ENCODE assay signal across 8 cellular contexts in the genomic region with DNA sequence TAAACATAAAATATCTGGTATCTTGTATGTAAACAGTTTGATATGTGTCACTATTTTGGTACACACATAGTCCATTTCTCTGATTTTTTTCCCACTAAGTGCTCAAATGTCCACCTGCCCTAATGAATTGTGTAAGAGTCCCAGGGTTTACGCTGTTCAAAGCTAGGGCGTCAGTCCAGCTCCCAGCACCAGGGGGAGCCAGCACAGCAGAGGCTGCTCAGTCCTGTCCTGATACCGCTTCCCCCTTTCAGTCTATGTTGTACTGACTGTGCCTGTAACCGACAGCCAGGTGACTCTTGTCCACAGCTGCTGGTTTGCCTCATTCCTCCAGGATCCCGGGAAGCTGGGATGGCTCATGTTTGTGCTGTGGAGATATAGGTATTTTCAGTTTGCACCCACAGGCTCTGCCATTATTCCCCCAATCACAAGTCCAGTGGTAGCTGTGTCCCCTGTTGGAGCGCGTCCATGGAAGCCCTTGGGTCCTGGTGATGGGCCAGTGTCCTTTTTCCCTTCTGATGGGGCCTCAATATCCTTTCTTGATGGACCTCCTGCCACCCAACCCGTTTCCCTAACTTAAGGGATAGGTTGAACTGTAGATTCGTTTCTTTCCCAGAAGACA.
DNase-seq lines count a peak whose midpoint lies in the region; FAIRE-seq and TF ChIP-seq lines count a peak whose summit lies in the region.

No MANE protein-coding gene starts in this region.

- H3K9me2 ChIP-seq in Karpas-422 (replicated peaks; ENCODE audit: insufficient read depth, low read length) = no peaks in the 10 kb centered on the region

- H2AFZ ChIP-seq in Karpas-422 (ENCODE audit: low read length) = no peak overlapping the region
- H2AFZ ChIP-seq in keratinocyte (ENCODE audit: control insufficient read depth, low read length) = no peak overlapping the region

- H3K9me1 ChIP-seq in keratinocyte (ENCODE audit: control insufficient read depth, extremely low read depth, insufficient read depth, low read length) = no peaks in the 10 kb centered on the region

- H3K4me2 ChIP-seq in Karpas-422 (ENCODE audit: low read depth, low read length, poor library complexity, severe bottlenecking) = no peak overlapping the region
- H3K4me2 ChIP-seq in keratinocyte (ENCODE audit: control insufficient read depth, extremely low read depth, insufficient read depth, low read depth, low read length) = no peak overlapping the region

- no peak overlapping the region for H3K27ac ChIP-seq in Karpas-422 (ENCODE audit: low read length)
- H3K27ac ChIP-seq in keratinocyte (ENCODE audit: control insufficient read depth, insufficient read depth, low read length) = no peak overlapping the region

- H3K9ac ChIP-seq in Karpas-422 (ENCODE audit: low read length) (no peak overlapping the region), keratinocyte (ENCODE audit: control insufficient read depth, extremely low read depth, insufficient read depth, low read length) (no peak overlapping the region)

- peak; percentile 36 for FAIRE-seq in H54 (lab: Jason Lieb, UNC)
- no peak for FAIRE-seq in keratinocyte (lab: Jason Lieb, UNC)

- no peaks in the 10 kb centered on the region for H3K27me3 ChIP-seq in Karpas-422 (ENCODE audit: low read length)
- no peaks in the 10 kb centered on the region for H3K27me3 ChIP-seq in keratinocyte (ENCODE audit: control insufficient read depth, extremely low read depth, insufficient read depth, low read length)

- H3K4me3 ChIP-seq in Karpas-422 (ENCODE audit: low read length) (no peak overlapping the region), keratinocyte (ENCODE audit: control insufficient read depth in 2 of 3, extremely low read depth in 1 of 3, insufficient read depth in 2 of 3, low read depth in 1 of 3, low read length in 3 of 3) (no peak overlapping the region)

- TF ChIP-seq POLR2A in H54 (IDR thresholded peaks at IDR 0.05; ENCODE audit: low read depth, low read length) = no peak

- DNase-seq in H54 (ENCODE audit: insufficient read length, low spot score) (peak; percentile 18), Karpas-422 (peak; percentile 91), SKM-1 treated with dmso at 0.1 percent for 144 hours (lab: John Stamatoyannopoulos, UW; ENCODE audit: unreplicated experiment) (peak; percentile 26), astrocyte of the hippocampus (ENCODE audit: low read depth, low spot score) (peak; percentile 22), keratinocyte (ENCODE audit: low read depth, low spot score) (no peak), NCI-H226 (no peak)
- peak; percentile 12 to 51 (median 28) for DNase-seq in stimulated activated CD4-positive, alpha-beta T cell treated with anti-CD3 and anti-CD28 coated beads, TNF-alpha, amount 100 ng/mL, for 24 hours (ENCODE audit: low read depth in 3 of 3)

- H3K9me3 ChIP-seq in Karpas-422 (ENCODE audit: low read length) (no peaks in the 10 kb centered on the region), keratinocyte (ENCODE audit: control insufficient read depth, low read depth, low read length) (no peaks in the 10 kb centered on the region)

- no peaks in the 10 kb centered on the region for H4K20me1 ChIP-seq in Karpas-422 (ENCODE audit: insufficient read depth, low read depth, low read length)
- no peaks in the 10 kb centered on the region for H4K20me1 ChIP-seq in keratinocyte (ENCODE audit: control insufficient read depth, extremely low read depth, insufficient read depth, low read length)

- H3K4me1 ChIP-seq in Karpas-422 (ENCODE audit: low read length) (no peaks in the 10 kb centered on the region), keratinocyte (ENCODE audit: control insufficient read depth, extremely low read depth, insufficient read depth, low read length) (no peaks in the 10 kb centered on the region)

- TF ChIP-seq CTCF in GM12872 (IDR thresholded peaks at IDR 0.05; ENCODE audit: insufficient read depth, low read depth, low read length) (peak; percentile 94), keratinocyte (optimal IDR thresholded peaks at IDR 0.05 in 1 of 3, IDR thresholded peaks at IDR 0.05 in 1 of 3, conservative IDR thresholded peaks at IDR 0.05 in 1 of 3; ENCODE audit: extremely low read depth in 1 of 3, insufficient read depth in 2 of 3, low read length in 3 of 3) (peak; percentile 61 to 86 (median 85))

- no peaks in the 10 kb centered on the region for H3K79me2 ChIP-seq in Karpas-422 (ENCODE audit: low read length)
- H3K79me2 ChIP-seq in keratinocyte (ENCODE audit: control insufficient read depth, insufficient read depth, low read length) = no peaks in the 10 kb centered on the region

- H3K36me3 ChIP-seq in Karpas-422 (ENCODE audit: insufficient read depth, low read length) (no peaks in the 10 kb centered on the region), keratinocyte (ENCODE audit: control insufficient read depth in 2 of 2, extremely low read depth in 1 of 2, insufficient read depth in 2 of 2, low read length in 2 of 2) (no peaks in the 10 kb centered on the region)

- dilution Hi-C loops in keratinocyte (cut with MboI; ENCODE audit: extremely low pct_ligation_motif_present, low sequenced_read_pairs) = no loop called here

Comparison
In these comparisons a context has a peak if more than half of its experiments do, and no peak if none do; other contexts are left out.
1. DNase-seq: peak in H54 (single experiment), Karpas-422 (single experiment), SKM-1 treated with dmso at 0.1 percent for 144 hours (single experiment), astrocyte of the hippocampus (single experiment) and stimulated activated CD4-positive, alpha-beta T cell treated with anti-CD3 and anti-CD28 coated beads, TNF-alpha, amount 100 ng/mL, for 24 hours (3 of 3); none in keratinocyte (single experiment) and NCI-H226 (single experiment).